In genomic region chr1:27522148-27522859, GRCh38 we compare ENCODE assay signal across 8 cellular contexts. TPM values are rescaled to one million over a fixed set of nuclear protein-coding genes. Genes with fewer than 3 reads are reported as not detected.
DNase-seq lines count a peak whose midpoint lies in the region; ATAC-seq and TF ChIP-seq lines count a peak whose summit lies in the region.

No MANE protein-coding gene starts in this region.

- peaks cover 63% of the 10 kb centered on the region for H3K4me1 Mint-ChIP-seq in activated naive CD8-positive, alpha-beta T cell treated with anti-CD3 and anti-CD28 coated beads for 36 hours
- H3K4me1 Mint-ChIP-seq in mesothelial cell of epicardium (peaks cover 81% of the 10 kb centered on the region), HFFc6 (ENCODE audit: low read depth) (peaks cover 49% of the 10 kb centered on the region), osteocyte (ENCODE audit: unreplicated experiment) (peaks cover 86% of the 10 kb centered on the region)

- H3K4me1 ChIP-seq in stomach = peaks cover 69 to 100% (median 82%) of the 10 kb centered on the region in 4 donors

- no peaks in the 10 kb centered on the region for H3K9me3 ChIP-seq in stomach

- peaks cover 12% of the 10 kb centered on the region for H3K36me3 Mint-ChIP-seq in activated naive CD8-positive, alpha-beta T cell treated with anti-CD3 and anti-CD28 coated beads for 36 hours
- no peaks in the 10 kb centered on the region for H3K36me3 Mint-ChIP-seq in mesothelial cell of epicardium
- H3K36me3 Mint-ChIP-seq in HFFc6 (ENCODE audit: low read depth) = no peaks in the 10 kb centered on the region
- no peaks in the 10 kb centered on the region for H3K36me3 Mint-ChIP-seq in osteocyte (ENCODE audit: unreplicated experiment)

- no peaks in the 10 kb centered on the region for H3K27me3 Mint-ChIP-seq in activated naive CD8-positive, alpha-beta T cell treated with anti-CD3 and anti-CD28 coated beads for 36 hours
- H3K27me3 Mint-ChIP-seq in mesothelial cell of epicardium (ENCODE audit: low read depth) (no peaks in the 10 kb centered on the region), HFFc6 (ENCODE audit: insufficient read depth) (peaks cover 12% of the 10 kb centered on the region), osteocyte (ENCODE audit: unreplicated experiment) (no peaks in the 10 kb centered on the region)

- H3K27ac Mint-ChIP-seq in activated naive CD8-positive, alpha-beta T cell treated with anti-CD3 and anti-CD28 coated beads for 36 hours = peak overlapping the region; percentile 97
- H3K27ac Mint-ChIP-seq in mesothelial cell of epicardium (peak overlapping the region; percentile 87), HFFc6 (no peak overlapping the region), osteocyte (ENCODE audit: unreplicated experiment) (no peak overlapping the region)

- DNase-seq in DMS53 (lab: John Stamatoyannopoulos, UW) = peak; percentile 92
- DNase-seq in SK-N-DZ (ENCODE audit: low spot score) = peak; percentile 50
- peak; percentile 77 for DNase-seq in activated naive CD8-positive, alpha-beta T cell treated with anti-CD3 and anti-CD28 coated beads for 36 hours
- no peak for DNase-seq in mesothelial cell of epicardium (ENCODE audit: low spot score in 2 of 2, unreplicated experiment in 2 of 2)
- DNase-seq in stomach = peak; percentile 74
- no peak for DNase-seq in HFFc6
- no peak for DNase-seq in osteocyte (ENCODE audit: extremely low spot score, unreplicated experiment)

- no peaks in the 10 kb centered on the region for H3K36me3 ChIP-seq in stomach

- H3K27ac ChIP-seq in stomach = peak overlapping the region; percentile 12 to 93 (median 63)

- peak overlapping the region; percentile 15 to 35 (median 25) for H3K4me3 ChIP-seq in stomach

- 12 to 31% (median 16%) methylated on average over 15 to 20 of the region's 20 CpGs for WGBS in stomach, 5 donors

- intact Hi-C loops in stomach (cut with DNase I; ENCODE audit: low total_unique reads) = no loop called here

- H3K27me3 ChIP-seq in stomach = no peaks in the 10 kb centered on the region

- TF ChIP-seq EP300 in stomach (IDR thresholded peaks at IDR 0.05) = no peak

- no peak for TF ChIP-seq CTCF in mesothelial cell of epicardium (IDR thresholded peaks at IDR 0.05; ENCODE audit: unreplicated experiment)
- TF ChIP-seq CTCF in stomach (IDR thresholded peaks at IDR 0.05) = peak in 1 of 7 experiments; percentile 2
- no peak for TF ChIP-seq CTCF in HFFc6 (IDR thresholded peaks at IDR 0.05)
- no peak for TF ChIP-seq CTCF in osteocyte (IDR thresholded peaks at IDR 0.05)

- no peaks in the 10 kb centered on the region for H3K9me3 Mint-ChIP-seq in activated naive CD8-positive, alpha-beta T cell treated with anti-CD3 and anti-CD28 coated beads for 36 hours
- H3K9me3 Mint-ChIP-seq in mesothelial cell of epicardium = no peaks in the 10 kb centered on the region
- no peaks in the 10 kb centered on the region for H3K9me3 Mint-ChIP-seq in HFFc6
- H3K9me3 Mint-ChIP-seq in osteocyte (ENCODE audit: unreplicated experiment) = no peaks in the 10 kb centered on the region

- no peak for TF ChIP-seq POLR2A in stomach (IDR thresholded peaks at IDR 0.05)

- H3K4me3 Mint-ChIP-seq in activated naive CD8-positive, alpha-beta T cell treated with anti-CD3 and anti-CD28 coated beads for 36 hours = peak overlapping the region; percentile 90
- H3K4me3 Mint-ChIP-seq in mesothelial cell of epicardium (peak overlapping the region; percentile 2), HFFc6 (no peak overlapping the region), osteocyte (ENCODE audit: unreplicated experiment) (no peak overlapping the region)

- ATAC-seq in HG02852 (IDR thresholded peaks at IDR 0.05; ENCODE audit: unreplicated experiment) = no peak

RNA-seq across cellular contexts. Expression of gene WASF2, which starts 32.3 kb away (rescaled TPM):
- 11.3 and 12.4 TPM in 2 replicates for polyA plus RNA-seq in SK-N-DZ (2014; cell fraction: cytosol; rRNA removed)
- polyA plus RNA-seq in SK-N-DZ (2014; cell fraction: nucleus; rRNA removed) = 4.1 and 10.3 TPM in 2 replicates
- total RNA-seq in activated naive CD8-positive, alpha-beta T cell treated with anti-CD3 and anti-CD28 coated beads for 36 hours = 100 to 1,000 TPM; 103 TPM
- total RNA-seq in mesothelial cell of epicardium (97.8 to 102 TPM (median 99.3 TPM) in 3 replicates), stomach (10 to 100 TPM; 47.0 to 82.1 (median 65.3) TPM), osteocyte (187 and 189 TPM in 2 replicates)
- polyA plus RNA-seq in stomach = 10 to 100 TPM; 24.7 to 31.9 (median 25.7) TPM
- 10 to 100 TPM; 84.4 to 99.7 (median 93.1) TPM for total RNA-seq in HFFc6 (2021; fragmentation: NEBNext Ultra II Directional; extraction: Animal tissue kit (Norgen Biotek cat#: 25700))

Comparison
In these comparisons a context has a peak if more than half of its experiments do, and no peak if none do; other contexts are left out.
1. DNase-seq: peak in DMS53 (single experiment), SK-N-DZ (single experiment), activated naive CD8-positive, alpha-beta T cell treated with anti-CD3 and anti-CD28 coated beads for 36 hours (single experiment) and stomach (single experiment); none in mesothelial cell of epicardium (0 of 2), HFFc6 (single experiment) and osteocyte (single experiment).
2. H3K27ac Mint-ChIP-seq: peak in activated naive CD8-positive, alpha-beta T cell treated with anti-CD3 and anti-CD28 coated beads for 36 hours (single experiment) and mesothelial cell of epicardium (single experiment); none in HFFc6 (single experiment) and osteocyte (single experiment).
3. H3K4me3 Mint-ChIP-seq: peak in activated naive CD8-positive, alpha-beta T cell treated with anti-CD3 and anti-CD28 coated beads for 36 hours (single experiment) and mesothelial cell of epicardium (single experiment); none in HFFc6 (single experiment) and osteocyte (single experiment).